8 cellular contexts compared by ENCODE assay signal in the genomic region with DNA sequence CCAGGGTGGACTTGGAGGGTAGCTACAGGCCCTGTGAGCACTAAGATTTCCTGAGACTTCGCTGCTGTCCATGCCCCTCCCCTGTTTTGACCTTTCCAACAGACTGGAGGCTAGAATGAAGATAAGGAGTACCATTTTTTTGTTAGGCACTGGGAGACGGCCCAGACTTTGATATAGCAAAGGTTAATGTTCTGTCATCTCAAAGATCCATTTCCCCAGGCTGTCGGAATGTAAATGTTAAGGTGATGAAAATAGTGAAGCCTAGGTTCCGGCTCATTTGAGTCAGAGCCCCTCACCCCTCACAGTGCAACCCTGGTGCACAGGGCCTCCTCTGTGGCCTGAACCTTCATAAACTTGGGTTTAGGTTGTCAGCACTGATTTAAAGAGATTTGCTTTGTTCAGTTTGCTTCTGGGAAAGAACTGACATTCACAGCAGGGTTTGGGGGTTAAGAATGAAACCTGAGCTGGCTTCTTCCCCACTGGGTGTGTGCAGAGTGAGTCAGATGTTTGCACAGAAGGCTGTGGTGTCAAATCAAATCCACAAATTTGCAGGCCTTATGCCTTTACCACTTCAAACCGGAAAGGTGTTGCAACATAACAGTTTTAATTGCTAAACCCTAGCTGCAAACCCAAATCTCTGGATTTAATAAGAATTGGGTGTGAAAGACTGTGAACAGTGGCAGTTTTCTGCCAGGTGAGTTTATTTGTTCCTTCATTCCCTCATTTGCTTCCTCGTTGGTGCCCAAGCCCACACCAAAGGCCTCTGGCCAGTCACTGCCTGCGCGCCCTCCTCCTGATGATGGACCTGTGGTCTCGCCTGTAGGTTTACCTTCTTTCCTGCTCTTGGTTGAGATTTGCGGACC. TPM values are rescaled to one million over a fixed set of nuclear protein-coding genes. Genes with fewer than 3 reads are reported as not detected.
A peak's percentile ranks its signal among the peaks of the same experiment; 100 is the strongest.
DNase-seq lines count a peak whose midpoint lies in the region; ATAC-seq and TF ChIP-seq lines count a peak whose summit lies in the region.

No MANE protein-coding gene starts in this region.

- H3K4me3 ChIP-seq in HEK293 (ENCODE audit: low read depth, low read length) (no peak overlapping the region), skeletal muscle satellite cell (ENCODE audit: low read length) (peak overlapping the region; percentile 12), vagina (no peak overlapping the region)

- H3K4me2 ChIP-seq in skeletal muscle satellite cell (ENCODE audit: low read length), result peak overlapping the region; percentile 43

- H3K36me3 ChIP-seq in HEK293 (ENCODE audit: control insufficient read depth in 2 of 2, insufficient read depth in 1 of 2, low read length in 2 of 2), result no peaks in the 10 kb centered on the region
- H3K36me3 ChIP-seq in skeletal muscle satellite cell (ENCODE audit: insufficient read depth, low read length), result no peaks in the 10 kb centered on the region
- no peaks in the 10 kb centered on the region for H3K36me3 ChIP-seq in vagina

- peak overlapping the region; percentile 13 for H3K9ac ChIP-seq in skeletal muscle satellite cell (ENCODE audit: low read depth, low read length)

- CTCF ChIA-PET in HEK293 (lab: Yijun Ruan, JAX), result interaction anchor here (0.5 to 1.8 kb wide), 4 partner anchors 18 to 89 kb away, joined by 3 to 8 read pairs (median 4); partner anchors contain the start of gene KCTD6

- DNase-seq in AG09319 (ENCODE audit: extremely low read depth, low read depth), result peak; percentile 57
- DNase-seq in NCI-H524 treated with DMSO at 0.1 percent for 48 hours (lab: John Stamatoyannopoulos, UW), result peak; percentile 68
- peak; percentile 69 to 73 for DNase-seq in activated T-cell treated with anti-CD3 and anti-CD28 coated beads, Interleukin-2, amount 50 U/mL, for 48 hours
- no peak for DNase-seq in Right ventricle myocardium superior
- no peak for DNase-seq in vagina (ENCODE audit: extremely low spot score in 2 of 2)

- peak overlapping the region; percentile 50; the same call in 1 of the 2 replicates for H3K27ac ChIP-seq in HEK293 (ENCODE audit: extremely low read depth, low read depth, low read length)
- H3K27ac ChIP-seq in vagina, result no peak overlapping the region

- TF ChIP-seq POLR2A in vagina (IDR thresholded peaks at IDR 0.05), result no peak

- H3K4me1 ChIP-seq in HEK293 (ENCODE audit: control insufficient read depth, insufficient read depth, low read length) (peaks cover 14% of the 10 kb centered on the region), skeletal muscle satellite cell (ENCODE audit: control insufficient read depth, insufficient read depth, low read length) (peaks cover 27% of the 10 kb centered on the region), vagina (peaks cover 18% of the 10 kb centered on the region)

- H3K27me3 ChIP-seq in skeletal muscle satellite cell (ENCODE audit: control insufficient read depth, insufficient read depth, low read length), result no peaks in the 10 kb centered on the region
- H3K27me3 ChIP-seq in vagina, result no peaks in the 10 kb centered on the region

- ATAC-seq in Right ventricle myocardium superior (ENCODE audit: poor library complexity), result peak; percentile 71
- ATAC-seq in HG02571 (IDR thresholded peaks at IDR 0.05; ENCODE audit: unreplicated experiment), result no peak

- intact Hi-C loops in Right ventricle myocardium superior (cut with DNase I), result no loop called here
- intact Hi-C loops in vagina (cut with DNase I), result no loop called here

- POLR2A ChIA-PET in HEK293 (lab: Yijun Ruan, JAX), result interaction anchor here (0.7 to 1.5 kb wide), 2 partner anchors 22 to 38 kb away, joined by 3 read pairs; no protein-coding TSS in a partner anchor

- TF ChIP-seq CTCF in AG09319 (IDR thresholded peaks at IDR 0.05; ENCODE audit: low read depth, low read length) (no peak), HEK293 (tag by site-specific recombination; IDR thresholded peaks at IDR 0.05) (no peak), vagina (IDR thresholded peaks at IDR 0.05) (no peak)

- H3K9me3 ChIP-seq in HEK293 (ENCODE audit: control insufficient read depth, insufficient read depth, low read depth, low read length) (no peaks in the 10 kb centered on the region), skeletal muscle satellite cell (replicated peaks; ENCODE audit: low read length) (no peaks in the 10 kb centered on the region), vagina (no peaks in the 10 kb centered on the region)

TF ChIP-seq in HEK293, 187 proteins besides CTCF, POLR2A, EP300 and RAD21 (continues in another document):
- TF ChIP-seq BCL11A (tag by site-specific recombination; IDR thresholded peaks at IDR 0.05; ENCODE audit: low read depth) (peak; percentile 90), ZNF248 (tag by site-specific recombination; IDR thresholded peaks at IDR 0.05) (no peak), ZNF223 (tag by site-specific recombination; IDR thresholded peaks at IDR 0.05) (0 out of 2 replicates have a peak, but pooled peaks have one; percentile 70), ZNF16 (tag by site-specific recombination; IDR thresholded peaks at IDR 0.05; ENCODE audit: low read depth) (no peak), PATZ1 (tag by site-specific recombination; IDR thresholded peaks at IDR 0.05) (peak; percentile 96), ZNF843 (tag by site-specific recombination; IDR thresholded peaks at IDR 0.05) (peak; percentile 96), MZF1 (tag by site-specific recombination; IDR thresholded peaks at IDR 0.05; ENCODE audit: borderline replicate concordance) (peak; percentile 89; the same call in 1 of the 2 replicates), ZNF394 (tag by site-specific recombination; IDR thresholded peaks at IDR 0.05; ENCODE audit: borderline replicate concordance) (peak; percentile 59; the same call in 1 of the 2 replicates), ZNF112 (tag by site-specific recombination; IDR thresholded peaks at IDR 0.05) (no peak), WT1 (tag by site-specific recombination; IDR thresholded peaks at IDR 0.05) (peak; percentile 89), ZNF510 (tag by site-specific recombination; IDR thresholded peaks at IDR 0.05; ENCODE audit: insufficient replicate concordance) (no peak)
- TF ChIP-seq, protein P1, sequence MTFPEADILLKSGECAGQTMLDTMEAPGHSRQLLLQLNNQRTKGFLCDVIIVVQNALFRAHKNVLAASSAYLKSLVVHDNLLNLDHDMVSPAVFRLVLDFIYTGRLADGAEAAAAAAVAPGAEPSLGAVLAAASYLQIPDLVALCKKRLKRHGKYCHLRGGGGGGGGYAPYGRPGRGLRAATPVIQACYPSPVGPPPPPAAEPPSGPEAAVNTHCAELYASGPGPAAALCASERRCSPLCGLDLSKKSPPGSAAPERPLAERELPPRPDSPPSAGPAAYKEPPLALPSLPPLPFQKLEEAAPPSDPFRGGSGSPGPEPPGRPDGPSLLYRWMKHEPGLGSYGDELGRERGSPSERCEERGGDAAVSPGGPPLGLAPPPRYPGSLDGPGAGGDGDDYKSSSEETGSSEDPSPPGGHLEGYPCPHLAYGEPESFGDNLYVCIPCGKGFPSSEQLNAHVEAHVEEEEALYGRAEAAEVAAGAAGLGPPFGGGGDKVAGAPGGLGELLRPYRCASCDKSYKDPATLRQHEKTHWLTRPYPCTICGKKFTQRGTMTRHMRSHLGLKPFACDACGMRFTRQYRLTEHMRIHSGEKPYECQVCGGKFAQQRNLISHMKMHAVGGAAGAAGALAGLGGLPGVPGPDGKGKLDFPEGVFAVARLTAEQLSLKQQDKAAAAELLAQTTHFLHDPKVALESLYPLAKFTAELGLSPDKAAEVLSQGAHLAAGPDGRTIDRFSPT (tag by site-specific recombination; IDR thresholded peaks at IDR 0.05), result peak; percentile 91
- TF ChIP-seq, protein P2, sequence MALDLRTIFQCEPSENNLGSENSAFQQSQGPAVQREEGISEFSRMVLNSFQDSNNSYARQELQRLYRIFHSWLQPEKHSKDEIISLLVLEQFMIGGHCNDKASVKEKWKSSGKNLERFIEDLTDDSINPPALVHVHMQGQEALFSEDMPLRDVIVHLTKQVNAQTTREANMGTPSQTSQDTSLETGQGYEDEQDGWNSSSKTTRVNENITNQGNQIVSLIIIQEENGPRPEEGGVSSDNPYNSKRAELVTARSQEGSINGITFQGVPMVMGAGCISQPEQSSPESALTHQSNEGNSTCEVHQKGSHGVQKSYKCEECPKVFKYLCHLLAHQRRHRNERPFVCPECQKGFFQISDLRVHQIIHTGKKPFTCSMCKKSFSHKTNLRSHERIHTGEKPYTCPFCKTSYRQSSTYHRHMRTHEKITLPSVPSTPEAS (tag by site-specific recombination; IDR thresholded peaks at IDR 0.05), result 0 out of 2 replicates have a peak, but pooled peaks have one; percentile 45
- TF ChIP-seq, protein P3, sequence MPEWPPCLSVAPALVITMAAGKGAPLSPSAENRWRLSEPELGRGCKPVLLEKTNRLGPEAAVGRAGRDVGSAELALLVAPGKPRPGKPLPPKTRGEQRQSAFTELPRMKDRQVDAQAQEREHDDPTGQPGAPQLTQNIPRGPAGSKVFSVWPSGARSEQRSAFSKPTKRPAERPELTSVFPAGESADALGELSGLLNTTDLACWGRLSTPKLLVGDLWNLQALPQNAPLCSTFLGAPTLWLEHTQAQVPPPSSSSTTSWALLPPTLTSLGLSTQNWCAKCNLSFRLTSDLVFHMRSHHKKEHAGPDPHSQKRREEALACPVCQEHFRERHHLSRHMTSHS (tag by site-specific recombination; IDR thresholded peaks at IDR 0.05), result peak; percentile 95
- TF ChIP-seq, protein P4, sequence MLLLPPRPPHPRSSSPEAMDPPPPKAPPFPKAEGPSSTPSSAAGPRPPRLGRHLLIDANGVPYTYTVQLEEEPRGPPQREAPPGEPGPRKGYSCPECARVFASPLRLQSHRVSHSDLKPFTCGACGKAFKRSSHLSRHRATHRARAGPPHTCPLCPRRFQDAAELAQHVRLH (tag by site-specific recombination; IDR thresholded peaks at IDR 0.05), result peak; percentile 91

RNA-seq across cellular contexts. Expression of gene KCTD6, which starts 20.6 kb away (rescaled TPM):
- 6.9 TPM for total RNA-seq in Right ventricle myocardium superior
- 6.3 and 6.8 TPM in 2 replicates for total RNA-seq in skeletal muscle satellite cell (2012; rRNA removed)
- 19.6 TPM for total RNA-seq in vagina

RNA-seq across cellular contexts. Expression of gene PDHB, which starts 37.6 kb away (rescaled TPM):
- total RNA-seq in Right ventricle myocardium superior (209 TPM), vagina (76.1 TPM)
- 48.9 and 62.9 TPM in 2 replicates for total RNA-seq in skeletal muscle satellite cell (2012; rRNA removed)

Comparison
In these comparisons a context has a peak if more than half of its experiments do, and no peak if none do; other contexts are left out.
1. DNase-seq: peak in AG09319 (single experiment), NCI-H524 treated with DMSO at 0.1 percent for 48 hours (single experiment) and activated T-cell treated with anti-CD3 and anti-CD28 coated beads, Interleukin-2, amount 50 U/mL, for 48 hours (2 of 2); none in Right ventricle myocardium superior (single experiment) and vagina (0 of 2).